ENCODE assay signal across 7 cellular contexts in genomic region chr5:160369990-160370712, GRCh38. TPM values are rescaled to one million over a fixed set of nuclear protein-coding genes. Genes with fewer than 3 reads are reported as not detected.
DNase-seq lines count a peak whose midpoint lies in the region; ATAC-seq and TF ChIP-seq lines count a peak whose summit lies in the region.

C1QTNF2 (minus strand) TSS chr5:160370626; CDS start chr5:160355011, 15,615 bp downstream.

- H3K4me1 ChIP-seq in gastroesophageal sphincter: peaks cover 0 to 24% (median 7%) of the 10 kb centered on the region in 3 donors
- no peaks in the 10 kb centered on the region for H3K4me1 ChIP-seq in neural progenitor cell

- 4% methylated on average over 8 to 12 of the region's 45 CpGs for whole genome bisulfite sequencing in gastroesophageal sphincter (ENCODE audit: low coverage in 1 of 2), 2 donors

- H3K27me3 ChIP-seq in gastroesophageal sphincter (no peaks in the 10 kb centered on the region), neural progenitor cell (peaks cover 59% of the 10 kb centered on the region)

- H3K27ac ChIP-seq in gastroesophageal sphincter (peak within 1 kb of the TSS; percentile 30 to 87 (median 84)), neural progenitor cell (no peak within 1 kb of the TSS)

- H4K20me1 ChIP-seq in neural progenitor cell (ENCODE audit: low read depth): no peaks in the 10 kb centered on the region

- peak within 1 kb of the TSS; percentile 88 for H2AFZ ChIP-seq in neural progenitor cell (replicated peaks)

- peak within 1 kb of the TSS; percentile 78 for H3K4me3 Mint-ChIP-seq in neural progenitor cell

- H3K4me3 ChIP-seq in GM08714 (ENCODE audit: low read length) (peak within 1 kb of the TSS; percentile 67), gastroesophageal sphincter (peak within 1 kb of the TSS; percentile 74 to 84), neural progenitor cell (peak within 1 kb of the TSS; percentile 48)

- no peak for TF ChIP-seq POLR2A in gastroesophageal sphincter (IDR thresholded peaks at IDR 0.05)

- no peak for TF ChIP-seq EP300 in gastroesophageal sphincter (IDR thresholded peaks at IDR 0.05)

- no peaks in the 10 kb centered on the region for H3K36me3 Mint-ChIP-seq in neural progenitor cell

- no peaks in the 10 kb centered on the region for H3K79me2 ChIP-seq in neural progenitor cell (ENCODE audit: low read depth)

- peaks cover 4% of the 10 kb centered on the region for H3K9me3 Mint-ChIP-seq in neural progenitor cell

- H3K27me3 Mint-ChIP-seq in neural progenitor cell (ENCODE audit: insufficient read depth, low read depth): peaks cover 9% of the 10 kb centered on the region

- TF ChIP-seq CTCF in gastroesophageal sphincter (IDR thresholded peaks at IDR 0.05): peak in 1 of 4 experiments; percentile 19
- no peak for TF ChIP-seq CTCF in neural progenitor cell (IDR thresholded peaks at IDR 0.05)

- DNase-seq in HuH-7 (ENCODE audit: low spot score): peak; percentile 51
- DNase-seq in activated naive CD4-positive, alpha-beta T cell treated with anti-CD3 and anti-CD28 coated beads, Interleukin-2, amount 50 U/mL, for 16 hours: peak; percentile 20
- peak; percentile 78 for DNase-seq in neural progenitor cell (ENCODE audit: low spot score)

- no peak within 1 kb of the TSS for H3K27ac Mint-ChIP-seq in neural progenitor cell

- peaks cover 9% of the 10 kb centered on the region for H3F3A ChIP-seq in neural progenitor cell (ENCODE audit: low read depth)

- H3K4me2 ChIP-seq in neural progenitor cell: peak within 1 kb of the TSS; percentile 81

- H3K36me3 ChIP-seq in gastroesophageal sphincter (no peaks in the 10 kb centered on the region), neural progenitor cell (no peaks in the 10 kb centered on the region)

- H3K4me1 Mint-ChIP-seq in neural progenitor cell: peaks cover 7% of the 10 kb centered on the region

- ATAC-seq in gastroesophageal sphincter (peak; percentile 88), HG03025 (IDR thresholded peaks at IDR 0.05; ENCODE audit: low FRiP score, unreplicated experiment) (no peak), HG02571 (IDR thresholded peaks at IDR 0.05; ENCODE audit: unreplicated experiment) (no peak)

- no peak within 1 kb of the TSS for H3K9ac ChIP-seq in neural progenitor cell

- H3K9me3 ChIP-seq in gastroesophageal sphincter: no peaks in the 10 kb centered on the region
- H3K9me3 ChIP-seq in neural progenitor cell (ENCODE audit: low read depth): no peaks in the 10 kb centered on the region

RNA-seq across cellular contexts. Expression of gene C1QTNF2, which starts in this region (rescaled TPM):
- total RNA-seq in gastroesophageal sphincter (1 to 10 TPM; 1.5 to 6.9 (median 3.2) TPM), neural progenitor cell (ENCODE audit: low replicate concordance) (0.06 and 0.25 TPM in 2 replicates)

Comparison
In these comparisons a context has a peak if more than half of its experiments do, and no peak if none do; other contexts are left out.
1. Peak in DNase-seq, H3K4me3 ChIP-seq and H3K4me2 ChIP-seq in neural progenitor cell; RNA of the gene not detected or under 1 TPM.
2. DNase-seq: peak in every context shown above with its lines; median percentile 78 in neural progenitor cell; 51 in HuH-7; 20 in activated naive CD4-positive, alpha-beta T cell treated with anti-CD3 and anti-CD28 coated beads, Interleukin-2, amount 50 U/mL, for 16 hours.